ENCODE assay signal across 10 cellular contexts in the genomic region with DNA sequence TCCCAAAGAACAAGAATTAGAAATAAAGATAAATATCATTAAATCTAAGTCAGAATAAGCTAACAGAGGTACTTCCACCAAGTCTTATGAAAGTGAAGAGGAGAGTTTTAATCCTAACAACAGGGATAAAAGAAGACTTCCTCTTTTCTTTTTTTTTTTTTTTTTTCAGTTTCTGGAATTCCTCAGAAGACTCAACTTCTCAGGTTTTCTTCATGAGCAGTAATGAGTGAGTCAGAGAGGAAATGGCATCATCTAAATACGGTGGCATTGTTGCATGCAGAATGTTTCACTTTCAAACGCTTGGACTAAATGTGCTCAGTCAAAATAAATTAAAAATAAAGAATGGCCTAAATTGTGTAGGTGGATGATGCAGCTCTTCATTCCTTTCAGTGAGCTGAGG. TPM values are rescaled to one million over a fixed set of nuclear protein-coding genes. Genes with fewer than 3 reads are reported as not detected.
DNase-seq lines count a peak whose midpoint lies in the region; ATAC-seq, FAIRE-seq and TF ChIP-seq lines count a peak whose summit lies in the region.
"Had no signal": no experiment of that assay in that cellular context is flagged by ENCODE, and none has a peak within 500 bp of the region (broad histone marks: within the 10 kb centered on the region; RNA-seq: fewer than 3 reads in every experiment).

No MANE protein-coding gene starts in this region.

- no TSS peak for BruUV-seq in endothelial cell of umbilical vein (replicated peaks; lab: Mats Ljungman, UMichigan)

- no peaks in the 10 kb centered on the region for H3K79me2 ChIP-seq in endothelial cell of umbilical vein (ENCODE audit: control insufficient read depth, insufficient read depth, low read length)

- peak; percentile 76 for FAIRE-seq in endothelial cell of umbilical vein (lab: Jason Lieb, UNC)

- H3K4me3 Mint-ChIP-seq in activated T-cell treated with anti-CD3 and anti-CD28 coated beads, Interleukin-2, amount 50 U/mL, for 72 hours, result peak overlapping the region; percentile 3 to 44
- H3K4me3 Mint-ChIP-seq in stimulated activated naive CD8-positive, alpha-beta T cell treated with anti-CD3 and anti-CD28 coated beads, Interleukin-15, Interleukin-2, amounts not matched to agents 100 ng/mL and 50 ng/mL, for 24 hours, result peak overlapping the region; percentile 28

- dilution Hi-C loops in endothelial cell of umbilical vein (cut with MboI; ENCODE audit: extremely low pct_ligation_motif_present, low sequenced_read_pairs), result no loop called here

- peak overlapping the region; percentile 75 for H3K27ac Mint-ChIP-seq in activated T-cell treated with anti-CD3 and anti-CD28 coated beads, Interleukin-2, amount 50 U/mL, for 72 hours
- peak overlapping the region; percentile 56 for H3K27ac Mint-ChIP-seq in stimulated activated naive CD8-positive, alpha-beta T cell treated with anti-CD3 and anti-CD28 coated beads, Interleukin-15, Interleukin-2, amounts not matched to agents 100 ng/mL and 50 ng/mL, for 24 hours

- peaks cover 24% of the 10 kb centered on the region for H3K4me1 Mint-ChIP-seq in activated T-cell treated with anti-CD3 and anti-CD28 coated beads, Interleukin-2, amount 50 U/mL, for 72 hours (ENCODE audit: low read depth)
- peaks cover 27% of the 10 kb centered on the region for H3K4me1 Mint-ChIP-seq in stimulated activated naive CD8-positive, alpha-beta T cell treated with anti-CD3 and anti-CD28 coated beads, Interleukin-15, Interleukin-2, amounts not matched to agents 100 ng/mL and 50 ng/mL, for 24 hours (ENCODE audit: low read depth)

- TF ChIP-seq CTCF in endothelial cell of umbilical vein (IDR thresholded peaks at IDR 0.05; ENCODE audit: extremely low read depth in 1 of 2, insufficient read depth in 1 of 2, low read depth in 1 of 2, low read length in 2 of 2), result no peak

- no peaks in the 10 kb centered on the region for H3K9me3 Mint-ChIP-seq in activated T-cell treated with anti-CD3 and anti-CD28 coated beads, Interleukin-2, amount 50 U/mL, for 72 hours
- H3K9me3 Mint-ChIP-seq in stimulated activated naive CD8-positive, alpha-beta T cell treated with anti-CD3 and anti-CD28 coated beads, Interleukin-15, Interleukin-2, amounts not matched to agents 100 ng/mL and 50 ng/mL, for 24 hours, result no peaks in the 10 kb centered on the region

- no peaks in the 10 kb centered on the region for H4K20me1 ChIP-seq in endothelial cell of umbilical vein (replicated peaks; ENCODE audit: control insufficient read depth, extremely low read depth, insufficient read depth, low read length)

- TF ChIP-seq POLR2A in endothelial cell of umbilical vein (IDR thresholded peaks at IDR 0.05; ENCODE audit: low read depth, low read length), result no peak

- peak overlapping the region; percentile 77 for H3K27ac ChIP-seq in endothelial cell of umbilical vein (ENCODE audit: insufficient read depth, low read depth, low read length)

- peak; percentile 59 to 82 for ATAC-seq in activated T-cell treated with anti-CD3 and anti-CD28 coated beads, Interleukin-2, amount 50 U/mL, for 72 hours (replicated peaks in 1 of 2)

- peak overlapping the region; percentile 96 for H3K4me2 ChIP-seq in endothelial cell of umbilical vein (ENCODE audit: insufficient read depth, low read length)

- no peaks in the 10 kb centered on the region for H3K9me1 ChIP-seq in endothelial cell of umbilical vein (replicated peaks; ENCODE audit: control insufficient read depth, extremely low read depth, insufficient read depth, low read length)

- no peaks in the 10 kb centered on the region for H3K36me3 ChIP-seq in endothelial cell of umbilical vein (ENCODE audit: control insufficient read depth in 2 of 2, extremely low read depth in 1 of 2, insufficient read depth in 2 of 2, low read length in 2 of 2)

- H3K36me3 Mint-ChIP-seq in activated T-cell treated with anti-CD3 and anti-CD28 coated beads, Interleukin-2, amount 50 U/mL, for 72 hours (ENCODE audit: insufficient read depth in 2 of 2), result no peaks in the 10 kb centered on the region
- no peaks in the 10 kb centered on the region for H3K36me3 Mint-ChIP-seq in stimulated activated naive CD8-positive, alpha-beta T cell treated with anti-CD3 and anti-CD28 coated beads, Interleukin-15, Interleukin-2, amounts not matched to agents 100 ng/mL and 50 ng/mL, for 24 hours (ENCODE audit: low read depth)

- H3K27me3 Mint-ChIP-seq in activated T-cell treated with anti-CD3 and anti-CD28 coated beads, Interleukin-2, amount 50 U/mL, for 72 hours (ENCODE audit: low read depth), result no peaks in the 10 kb centered on the region
- H3K27me3 Mint-ChIP-seq in stimulated activated naive CD8-positive, alpha-beta T cell treated with anti-CD3 and anti-CD28 coated beads, Interleukin-15, Interleukin-2, amounts not matched to agents 100 ng/mL and 50 ng/mL, for 24 hours, result no peaks in the 10 kb centered on the region

- peak overlapping the region; percentile 83 for H2AFZ ChIP-seq in endothelial cell of umbilical vein (ENCODE audit: low read depth, low read length)

- DNase-seq in activated T-cell treated with anti-CD3 and anti-CD28 coated beads, Interleukin-2, amount 50 U/mL, for 72 hours, result peak in 1 of 2 donors; percentile 2
- DNase-seq in activated T-cell treated with anti-CD3 and anti-CD28 coated beads, Interleukin-2, amount 50 U/mL, for 1 hour, result no peak
- DNase-seq in NOMO-1 treated with DMSO at 0.1 percent for 48 hours (lab: John Stamatoyannopoulos, UW; ENCODE audit: unreplicated experiment) (peak; percentile 79), endothelial cell of umbilical vein (ENCODE audit: low read depth, low spot score) (peak; percentile 75), NCI-H146 treated with DMSO at 0.1 percent for 48 hours (lab: John Stamatoyannopoulos, UW; ENCODE audit: unreplicated experiment) (no peak), germinal center (ENCODE audit: low spot score) (no peak)
- no peak for DNase-seq in stimulated activated CD4-positive, alpha-beta T cell treated with anti-CD3 and anti-CD28 coated beads, Interleukin-15, amount 100 ng/mL, for 24 hours
- DNase-seq: Caco-2, NCI-H524 treated with DMSO at 0.1 percent for 48 hours had no signal

- CTCF ChIA-PET in endothelial cell of umbilical vein (lab: Charles Lee), result interaction anchor here (0.8 to 2.1 kb wide), 3 partner anchors 11 to 176 kb away, joined by 3 to 7 read pairs (median 5); no protein-coding TSS in a partner anchor

- peak overlapping the region; percentile 51 for H3K9ac ChIP-seq in endothelial cell of umbilical vein (replicated peaks; ENCODE audit: extremely low read depth, insufficient read depth, low read length)

- H3K27me3 ChIP-seq in endothelial cell of umbilical vein (ENCODE audit: control insufficient read depth in 2 of 2, insufficient read depth in 2 of 2, low read length in 2 of 2), result peaks cover 0 to 2% of the 10 kb centered on the region in 2 experiments

- H3K4me1 ChIP-seq in endothelial cell of umbilical vein (ENCODE audit: control insufficient read depth, extremely low read depth, insufficient read depth, low read length), result peaks cover 9% of the 10 kb centered on the region
- H3K4me1 ChIP-seq: Caco-2 had no signal

- H3K4me3 ChIP-seq in endothelial cell of umbilical vein (replicated peaks in 1 of 3; ENCODE audit: insufficient read depth in 1 of 3, low read depth in 1 of 3, low read length in 3 of 3), result peak overlapping the region in 1 of 3 experiments; percentile 28

- no peaks in the 10 kb centered on the region for H3K9me3 ChIP-seq in endothelial cell of umbilical vein (replicated peaks; ENCODE audit: control insufficient read depth, insufficient read depth, low read length)

- POLR2A ChIA-PET in endothelial cell of umbilical vein (lab: Charles Lee), result interaction anchor here (0.7 kb wide), 1 partner anchor 24 kb away, joined by 3 read pairs; no protein-coding TSS in a partner anchor

- intact Hi-C loops in endothelial cell of umbilical vein (cut with micrococcal nuclease), result loop anchor here (2.0 kb wide), 2 partner anchors 27 to 49 kb away; no protein-coding TSS in a partner anchor

TF ChIP-seq in endothelial cell of umbilical vein, 7 proteins besides CTCF, POLR2A, EP300 and RAD21:
- TF ChIP-seq MYC (IDR thresholded peaks at IDR 0.05; ENCODE audit: low read depth, low read length) (no peak), JUN (IDR thresholded peaks at IDR 0.05; ENCODE audit: borderline replicate concordance, insufficient read depth, insufficient read length, low read depth) (peak; percentile 85), GATA2 (IDR thresholded peaks at IDR 0.05; ENCODE audit: insufficient read depth, insufficient read length, low read depth, low read length) (no peak), FOS (IDR thresholded peaks at IDR 0.05; ENCODE audit: borderline replicate concordance, insufficient read depth, low read length) (peak; percentile 81), POLR2AphosphoS5 (IDR thresholded peaks at IDR 0.05; ENCODE audit: insufficient read depth, low read depth, low read length) (no peak)

RNA-seq across cellular contexts. Expression of a gene that starts 45.6 kb away (rescaled TPM):
- 100 to 1,000 TPM in 1 of 2 donors, 10 to 100 TPM in 1; 94.6 to 111 TPM for total RNA-seq in activated T-cell treated with anti-CD3 and anti-CD28 coated beads, Interleukin-2, amount 50 U/mL, for 72 hours
- total RNA-seq in endothelial cell of umbilical vein, result not detected in 2 replicates
- polyA plus RNA-seq in endothelial cell of umbilical vein, result not detected in 2 replicates
- not detected in 2 replicates for polyA plus RNA-seq in endothelial cell of umbilical vein (2011; cell fraction: cytosol; rRNA removed)
- not detected in 2 replicates for polyA plus RNA-seq in endothelial cell of umbilical vein (2011; cell fraction: nucleus; rRNA removed)
- polyA plus RNA-seq in endothelial cell of umbilical vein (2012), result not detected in 2 replicates
- not detected in 2 replicates for polyA minus RNA-seq in endothelial cell of umbilical vein
- not detected for polyA minus RNA-seq in endothelial cell of umbilical vein (2011; cell fraction: cytosol; rRNA and poly(A)+ RNA removed)
- not detected in 2 replicates for polyA minus RNA-seq in endothelial cell of umbilical vein (2011; cell fraction: nucleus; rRNA and poly(A)+ RNA removed)
- total RNA-seq: Caco-2 had no signal

Comparison
In these comparisons a context has a peak if more than half of its experiments do, and no peak if none do; other contexts are left out.
1. DNase-seq: peak in NOMO-1 treated with DMSO at 0.1 percent for 48 hours (single experiment) and endothelial cell of umbilical vein (single experiment); none in activated T-cell treated with anti-CD3 and anti-CD28 coated beads, Interleukin-2, amount 50 U/mL, for 1 hour (single experiment), NCI-H146 treated with DMSO at 0.1 percent for 48 hours (single experiment), germinal center (single experiment) and stimulated activated CD4-positive, alpha-beta T cell treated with anti-CD3 and anti-CD28 coated beads, Interleukin-15, amount 100 ng/mL, for 24 hours (single experiment).
2. RNA of a gene that starts 45.6 kb away (total RNA-seq): 94.6 to 111 TPM in activated T-cell treated with anti-CD3 and anti-CD28 coated beads, Interleukin-2, amount 50 U/mL, for 72 hours; not detected in endothelial cell of umbilical vein; every median in the first group is over 10 times any median in the second.